In genomic region chr18:600107-600506, GRCh38 we compare ENCODE assay signal across 25 cellular contexts.
"Had no signal": no experiment of that assay in that cellular context is flagged by ENCODE, and none has a peak within 500 bp of the region (broad histone marks: within the 10 kb centered on the region; RNA-seq: fewer than 3 reads in every experiment).

No MANE protein-coding gene starts in this region.

- H3K27ac Mint-ChIP-seq: activated naive CD4-positive, alpha-beta T cell treated with anti-CD3 and anti-CD28 coated beads, Interleukin-2, amount 10 ng/mL, durations not matched to agents 7 days and 5 days; activated naive CD8-positive, alpha-beta T cell treated with anti-CD3 and anti-CD28 coated beads, Interleukin-2, amount 10 ng/mL, durations not matched to agents 7 days and 5 days; naive B cell; progenitor cell of endocrine pancreas; T-helper 1 cell treated with Interleukin-12 subunit alpha and Interleukin-12 subunit beta and Interleukin-4 antibody, amounts not matched to agents 30 μg/mL and 1 μg/mL, for 36 hours; type B pancreatic cell had no signal

- H3K4me3 ChIP-seq: gastrocnemius medialis, ovary, right lobe of liver, testis, uterus had no signal

- H3K27ac ChIP-seq: brain microvascular endothelial cell, gastrocnemius medialis, ovary, right lobe of liver, testis, uterus, WERI-Rb-1 had no signal

- H3K36me3 Mint-ChIP-seq: activated naive CD4-positive, alpha-beta T cell treated with anti-CD3 and anti-CD28 coated beads, Interleukin-2, amount 10 ng/mL, durations not matched to agents 7 days and 5 days; activated naive CD8-positive, alpha-beta T cell treated with anti-CD3 and anti-CD28 coated beads, Interleukin-2, amount 10 ng/mL, durations not matched to agents 7 days and 5 days; naive B cell; type B pancreatic cell had no signal

- H3K27me3 Mint-ChIP-seq: type B pancreatic cell had no signal

- H3K9me3 Mint-ChIP-seq: activated naive CD4-positive, alpha-beta T cell treated with anti-CD3 and anti-CD28 coated beads, Interleukin-2, amount 10 ng/mL, durations not matched to agents 7 days and 5 days; activated naive CD8-positive, alpha-beta T cell treated with anti-CD3 and anti-CD28 coated beads, Interleukin-2, amount 10 ng/mL, durations not matched to agents 7 days and 5 days; T-helper 1 cell treated with Interleukin-12 subunit alpha and Interleukin-12 subunit beta and Interleukin-4 antibody, amounts not matched to agents 30 μg/mL and 1 μg/mL, for 36 hours; type B pancreatic cell had no signal

- DNase-seq: activated CD4-positive, alpha-beta T cell treated with anti-CD3 and anti-CD28 coated beads for 48 hours; activated CD4-positive, alpha-beta T cell treated with anti-CD3 and anti-CD28 coated beads, Interleukin-2, amount 50 U/mL, for 48 hours; activated CD8-positive, alpha-beta memory T cell treated with anti-CD3 and anti-CD28 coated beads, Interleukin-2, amount 50 U/mL, for 4 hours; activated gamma-delta T cell; activated naive CD4-positive, alpha-beta T cell treated with anti-CD3 and anti-CD28 coated beads, Interleukin-2, amount 10 ng/mL, durations not matched to agents 7 days and 5 days; activated naive CD8-positive, alpha-beta T cell treated with anti-CD3 and anti-CD28 coated beads, Interleukin-2, amount 10 ng/mL, durations not matched to agents 7 days and 5 days; activated T-cell treated with anti-CD3 and anti-CD28 coated beads, Interleukin-2, amount 50 U/mL, for 1 hour; amniotic stem cell; brain microvascular endothelial cell; gastrocnemius medialis; glutamatergic neuron; islet precursor cell; mammary epithelial cell; naive B cell; ovary; right lobe of liver; stimulated activated CD4-positive, alpha-beta T cell treated with anti-CD3 and anti-CD28 coated beads, Interleukin-2, amount 100 ng/mL, for 48 hours; stimulated activated naive CD4-positive, alpha-beta T cell treated with Interleukin-2 at 50 U/mL for 16 hours; T1000; testis; uterus; WERI-Rb-1 had no signal

- H3K4me3 Mint-ChIP-seq: activated naive CD4-positive, alpha-beta T cell treated with anti-CD3 and anti-CD28 coated beads, Interleukin-2, amount 10 ng/mL, durations not matched to agents 7 days and 5 days; activated naive CD8-positive, alpha-beta T cell treated with anti-CD3 and anti-CD28 coated beads, Interleukin-2, amount 10 ng/mL, durations not matched to agents 7 days and 5 days; naive B cell; T-helper 1 cell treated with Interleukin-12 subunit alpha and Interleukin-12 subunit beta and Interleukin-4 antibody, amounts not matched to agents 30 μg/mL and 1 μg/mL, for 36 hours; type B pancreatic cell had no signal
